8 cellular contexts compared by ENCODE assay signal in the genomic region with DNA sequence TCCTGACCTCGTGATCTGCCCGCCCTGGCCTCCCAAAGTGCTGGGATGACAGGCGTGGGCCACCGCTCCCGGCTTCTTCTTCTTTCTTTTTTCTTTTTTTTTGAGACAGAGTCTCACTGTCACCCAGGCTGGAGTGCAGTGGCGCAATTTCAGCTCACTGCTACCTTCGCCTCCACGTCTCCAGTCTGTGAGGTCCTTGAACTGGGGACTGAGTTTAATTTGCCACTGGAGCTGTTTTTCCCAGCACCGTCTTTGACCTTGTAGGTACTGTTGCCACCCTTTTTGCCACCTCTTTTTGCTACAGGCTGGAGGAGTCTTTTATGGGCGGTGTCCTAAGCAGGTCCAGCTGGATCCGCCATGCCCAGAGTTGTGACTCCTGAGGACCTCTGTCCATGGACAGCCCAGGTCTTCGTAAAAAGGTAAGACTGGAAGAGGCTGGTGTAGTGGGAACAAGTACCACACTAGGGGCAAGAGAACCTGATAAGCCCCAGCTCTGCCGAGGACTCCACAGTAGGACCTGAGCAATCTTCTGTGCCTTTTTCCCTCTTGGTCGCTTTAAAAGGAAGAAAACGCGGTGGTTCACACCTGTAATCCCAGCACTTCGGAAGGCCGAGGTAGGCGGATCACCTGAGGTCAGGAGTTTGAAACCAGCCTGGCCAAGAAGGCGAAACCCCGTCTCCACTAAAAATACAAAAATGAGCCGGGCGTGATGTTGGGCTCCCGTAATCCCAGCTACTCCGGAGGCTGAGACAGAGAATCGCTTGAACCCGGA. TPM values are rescaled to one million over a fixed set of nuclear protein-coding genes. Genes with fewer than 3 reads are reported as not detected.
DNase-seq lines count a peak whose midpoint lies in the region; ATAC-seq and TF ChIP-seq lines count a peak whose summit lies in the region.

No MANE protein-coding gene starts in this region.

- no peaks in the 10 kb centered on the region for H3K9me3 ChIP-seq in mucosa of descending colon
- H3K9me3 ChIP-seq in thyroid gland = no peaks in the 10 kb centered on the region

- H3K4me3 ChIP-seq in mucosa of descending colon = no peak overlapping the region
- no peak overlapping the region for H3K4me3 ChIP-seq in thyroid gland (replicated peaks in 1 of 3)

- peak; percentile 5 for ATAC-seq in SK-N-SH treated with all-trans-retinoic acid at 6 μM for 48 hours
- ATAC-seq in mucosa of descending colon = peak; percentile 29
- no peak for ATAC-seq in GM18498 (IDR thresholded peaks at IDR 0.05; ENCODE audit: unreplicated experiment)

- 37 to 43% methylated on average over 23 to 27 of the region's 27 CpGs for WGBS in thyroid gland, 2 donors

- TF ChIP-seq POLR2A in thyroid gland (IDR thresholded peaks at IDR 0.05) = no peak

- no peaks in the 10 kb centered on the region for H3K36me3 ChIP-seq in mucosa of descending colon (ENCODE audit: low read depth)
- no peaks in the 10 kb centered on the region for H3K36me3 ChIP-seq in thyroid gland

- H3K27ac ChIP-seq in caudate nucleus (ENCODE audit: low read depth, low read length) (peak overlapping the region; percentile 100), thyroid gland (peak overlapping the region; percentile 99)

- intact Hi-C loops in mucosa of descending colon (cut with DNase I, micrococcal nuclease) = no loop called here
- intact Hi-C loops in thyroid gland (cut with DNase I) = no loop called here

- TF ChIP-seq CTCF in mucosa of descending colon (IDR thresholded peaks at IDR 0.05) = no peak
- no peak for TF ChIP-seq CTCF in thyroid gland (IDR thresholded peaks at IDR 0.05)

- DNase-seq in activated T-cell treated with anti-CD3 and anti-CD28 coated beads for 1 hour (ENCODE audit: low read depth) (peak; percentile 7), activated T-cell treated with anti-CD3 and anti-CD28 coated beads for 4 hours (no peak), caudate nucleus (lab: John Stamatoyannopoulos, UW) (peak in 3 of 61 donors; percentile 9 to 32 (median 19)), mucosa of descending colon (peak in 2 of 3 donors; percentile 49 to 55), thyroid gland (peak; percentile 27 to 28), cerebellum (ENCODE audit: low spot score) (no peak)

- H3K4me1 ChIP-seq in mucosa of descending colon (ENCODE audit: low read depth) = peaks cover 2% of the 10 kb centered on the region
- H3K4me1 ChIP-seq in thyroid gland = peaks cover 5 to 9% of the 10 kb centered on the region in 2 donors

- no peaks in the 10 kb centered on the region for H3K27me3 ChIP-seq in thyroid gland

TF ChIP-seq in SK-N-SH treated with all-trans-retinoic acid at 6 μM for 48 hours, 23 proteins besides CTCF, POLR2A, EP300 and RAD21:
- TF ChIP-seq TCF4 (CRISPR knock-in tag; IDR thresholded peaks at IDR 0.05; ENCODE audit: borderline replicate concordance) = no peak
- no peak for TF ChIP-seq TOX (CRISPR knock-in tag; IDR thresholded peaks at IDR 0.05; ENCODE audit: borderline replicate concordance)

RNA-seq across cellular contexts. Expression of gene RNU4-2, which starts 1.0 kb away (rescaled TPM):
- total RNA-seq in mucosa of descending colon (over 10,000 TPM in 2 of 3 donors, 1,000 to 10,000 TPM in 1; 4,682 to 17,144 (median 13,566) TPM), thyroid gland (under 1 TPM; under 0.01 TPM), cerebellum (under 0.01 TPM)

RNA-seq across cellular contexts. Expression of gene RNU4-1, which starts 2.3 kb away (rescaled TPM):
- total RNA-seq in mucosa of descending colon (1,000 to 10,000 TPM; 2,217 to 4,015 (median 3,130) TPM), thyroid gland (under 1 TPM; under 0.01 TPM), cerebellum (under 0.01 TPM)

RNA-seq across cellular contexts. Expression of gene SIRT4, which starts 11.4 kb away (rescaled TPM):
- total RNA-seq in mucosa of descending colon (1 to 10 TPM in 2 of 3 donors, under 1 TPM in 1; 0.53 to 3.9 (median 2.8) TPM), thyroid gland (1 to 10 TPM in 3 of 4 donors, not detected in 1; 3.1 to 6.5 (median 3.8) TPM), cerebellum (2.5 TPM)

RNA-seq across cellular contexts. Expression of gene PXN, which starts 25.2 kb away (rescaled TPM):
- 100 to 1,000 TPM; 117 to 167 (median 146) TPM for total RNA-seq in mucosa of descending colon
- 10 to 100 TPM; 61.7 to 95.5 (median 82.7) TPM for total RNA-seq in thyroid gland
- 7.9 TPM for total RNA-seq in cerebellum

RNA-seq across cellular contexts. Expression of gene PLA2G1B, which starts 36.9 kb away (rescaled TPM):
- total RNA-seq in mucosa of descending colon = not detected
- total RNA-seq in thyroid gland = not detected
- 0.64 TPM for total RNA-seq in cerebellum

Comparison
In these comparisons a context has a peak if more than half of its experiments do, and no peak if none do; other contexts are left out.
1. DNase-seq: peak in activated T-cell treated with anti-CD3 and anti-CD28 coated beads for 1 hour (single experiment), mucosa of descending colon (2 of 3) and thyroid gland (2 of 2); none in activated T-cell treated with anti-CD3 and anti-CD28 coated beads for 4 hours (single experiment) and cerebellum (single experiment).
2. RNA of gene RNU4-2, which starts 1.0 kb away (total RNA-seq): 4,682 to 17,144 TPM in mucosa of descending colon; under 0.01 TPM in thyroid gland and under 0.01 TPM in cerebellum (single experiment); every median in the first group is over 1,000 times any median in the second.
3. RNA of gene RNU4-1, which starts 2.3 kb away (total RNA-seq): 2,217 to 4,015 TPM in mucosa of descending colon; under 0.01 TPM in thyroid gland and under 0.01 TPM in cerebellum (single experiment); every median in the first group is over 1,000 times any median in the second.